In the genomic region with DNA sequence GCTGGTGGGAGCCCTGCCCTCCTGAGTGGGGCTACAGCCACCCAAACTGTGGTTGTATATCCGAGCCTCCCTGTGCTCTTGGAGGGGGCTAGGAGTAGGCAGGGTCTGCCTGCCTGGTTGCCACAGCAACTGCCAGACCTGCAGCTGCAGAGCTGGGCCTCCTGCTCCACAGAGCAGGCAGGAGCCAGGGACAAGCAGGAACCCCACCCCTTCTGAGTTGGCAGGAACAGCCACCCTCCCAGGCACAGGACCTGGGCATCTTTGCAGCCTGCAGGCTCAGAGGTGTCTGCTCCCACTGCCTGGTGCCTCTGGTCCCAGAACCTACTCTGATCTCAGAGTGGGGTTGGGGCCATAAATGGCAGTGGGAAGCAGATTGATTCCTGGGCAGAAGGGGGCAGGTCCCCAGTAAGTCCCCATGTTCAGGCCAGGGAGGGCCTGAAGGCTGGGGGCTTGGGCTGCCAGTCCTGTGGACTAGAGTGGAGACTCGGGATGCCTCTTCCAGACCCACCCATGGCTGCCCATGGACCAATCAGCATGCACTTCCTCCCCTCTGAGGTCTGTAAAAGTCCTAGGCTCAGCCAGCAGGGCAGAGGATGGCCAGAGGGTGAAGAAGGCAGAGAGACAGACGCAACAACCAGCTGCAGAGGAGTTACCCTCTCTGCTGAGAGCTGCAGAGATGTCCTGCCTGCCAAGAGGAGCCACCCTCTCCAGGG, we compare ENCODE assay signal across 35 cellular contexts. TPM values are rescaled to one million over a fixed set of nuclear protein-coding genes. Genes with fewer than 3 reads are reported as not detected.
"Had no signal": no experiment of that assay in that cellular context is flagged by ENCODE, and none has a peak within 500 bp of the region (broad histone marks: within the 10 kb centered on the region; RNA-seq: fewer than 3 reads in every experiment).

No MANE protein-coding gene starts in this region.

- H2AFZ ChIP-seq: parathyroid adenoma had no signal

- ATAC-seq: gastrocnemius medialis, left colon, SK-N-SH treated with all-trans-retinoic acid at 6 μM for 48 hours, T-helper 17 cell had no signal

- H3K36me3 ChIP-seq: esophagus squamous epithelium, gastrocnemius medialis, thoracic aorta, upper lobe of left lung, WERI-Rb-1 had no signal

- H3K9ac ChIP-seq: parathyroid adenoma had no signal

- H3K27ac ChIP-seq: epithelial cell of prostate, esophagus squamous epithelium, gastrocnemius medialis, parathyroid adenoma, psoas muscle, thoracic aorta, upper lobe of left lung, WERI-Rb-1 had no signal

- H3K4me1 Mint-ChIP-seq: activated CD4-positive, alpha-beta memory T cell treated with anti-CD3 and anti-CD28 coated beads, Interleukin-2, amount 10 ng/mL, durations not matched to agents 7 days and 5 days; central memory CD8-positive, alpha-beta T cell; T-helper 17 cell had no signal

- DNase-seq: activated CD4-positive, alpha-beta memory T cell treated with anti-CD3 and anti-CD28 coated beads, Interleukin-2, amount 10 ng/mL, durations not matched to agents 7 days and 5 days; activated CD4-positive, alpha-beta T cell treated with anti-CD3 and anti-CD28 coated beads, Interleukin-2, amount 10 ng/mL, durations not matched to agents 24 days and 14 days; activated CD4-positive, CD25-positive, alpha-beta regulatory T cell treated with anti-CD3 and anti-CD28 coated beads, Interleukin-2, amount 50 U/mL, for 72 hours; activated CD8-positive, alpha-beta memory T cell treated with anti-CD3 and anti-CD28 coated beads, Interleukin-2, amount 50 U/mL, for 48 hours; activated gamma-delta T cell treated with Interleukin-2 at 50 U/mL for 16 hours; activated naive CD4-positive, alpha-beta T cell treated with anti-CD3 and anti-CD28 coated beads, Interleukin-2, amount 50 U/mL, for 16 hours; activated T-cell treated with anti-CD3 and anti-CD28 coated beads, Interleukin-2, amount 50 U/mL, for 24 hours; effector CD4-positive, alpha-beta T cell; esophagus squamous epithelium; gastrocnemius medialis; hippocampal formation; left colon; nephron progenitor cell; nucleus accumbens; psoas muscle; stimulated activated CD4-positive, alpha-beta T cell treated with anti-CD3 and anti-CD28 coated beads, Interleukin-1b, Interleukin-23, amount 100 ng/mL, for 48 hours; stimulated activated naive CD4-positive, alpha-beta T cell treated with Interleukin-2 at 50 U/mL for 16 hours; T-helper 17 cell; T1000; WERI-Rb-1 had no signal

- H3K27me3 Mint-ChIP-seq: activated CD4-positive, alpha-beta memory T cell treated with anti-CD3 and anti-CD28 coated beads, Interleukin-2, amount 10 ng/mL, durations not matched to agents 7 days and 5 days; activated CD4-positive, alpha-beta T cell treated with anti-CD3 and anti-CD28 coated beads, Interleukin-2, amount 10 ng/mL, durations not matched to agents 24 days and 14 days; activated T-cell treated with anti-CD3 and anti-CD28 coated beads, Interleukin-2, amount 50 U/mL, for 24 hours had no signal

- H3K9me3 Mint-ChIP-seq: activated CD4-positive, alpha-beta memory T cell treated with anti-CD3 and anti-CD28 coated beads, Interleukin-2, amount 10 ng/mL, durations not matched to agents 7 days and 5 days; activated CD4-positive, alpha-beta T cell treated with anti-CD3 and anti-CD28 coated beads, Interleukin-2, amount 10 ng/mL, durations not matched to agents 24 days and 14 days; activated T-cell treated with anti-CD3 and anti-CD28 coated beads, Interleukin-2, amount 50 U/mL, for 24 hours; central memory CD8-positive, alpha-beta T cell; dendritic cell treated with granulocyte-macrophage colony-stimulating factor and Interleukin-4, amounts not matched to agents 40 ng/mL and 50 ng/mL, for 4 days; nephron progenitor cell had no signal

- H3K4me1 ChIP-seq: esophagus squamous epithelium, gastrocnemius medialis, parathyroid adenoma, psoas muscle, upper lobe of left lung had no signal

- FAIRE-seq: bronchial epithelial cell, endometrium, keratinocyte had no signal

- H3K79me2 ChIP-seq: parathyroid adenoma had no signal

- H3K9me3 ChIP-seq: esophagus squamous epithelium, gastrocnemius medialis, psoas muscle, thoracic aorta, upper lobe of left lung had no signal

- H3K27me3 ChIP-seq: esophagus squamous epithelium, gastrocnemius medialis, upper lobe of left lung had no signal

- H3K4me3 Mint-ChIP-seq: activated CD4-positive, alpha-beta memory T cell treated with anti-CD3 and anti-CD28 coated beads, Interleukin-2, amount 10 ng/mL, durations not matched to agents 7 days and 5 days; activated CD4-positive, alpha-beta T cell treated with anti-CD3 and anti-CD28 coated beads, Interleukin-2, amount 10 ng/mL, durations not matched to agents 24 days and 14 days; activated T-cell treated with anti-CD3 and anti-CD28 coated beads, Interleukin-2, amount 50 U/mL, for 24 hours; central memory CD8-positive, alpha-beta T cell; dendritic cell treated with granulocyte-macrophage colony-stimulating factor and Interleukin-4, amounts not matched to agents 40 ng/mL and 50 ng/mL, for 4 days; nephron progenitor cell; T-helper 17 cell had no signal

- H3K4me3 ChIP-seq: esophagus squamous epithelium, gastrocnemius medialis, lung, psoas muscle, smooth muscle cell, thoracic aorta, upper lobe of left lung had no signal

- H3K27ac Mint-ChIP-seq: activated CD4-positive, alpha-beta memory T cell treated with anti-CD3 and anti-CD28 coated beads, Interleukin-2, amount 10 ng/mL, durations not matched to agents 7 days and 5 days; activated CD4-positive, alpha-beta T cell treated with anti-CD3 and anti-CD28 coated beads, Interleukin-2, amount 10 ng/mL, durations not matched to agents 24 days and 14 days; activated T-cell treated with anti-CD3 and anti-CD28 coated beads, Interleukin-2, amount 50 U/mL, for 24 hours; dendritic cell treated with granulocyte-macrophage colony-stimulating factor and Interleukin-4, amounts not matched to agents 40 ng/mL and 50 ng/mL, for 4 days; nephron progenitor cell; T-helper 17 cell had no signal

- H3K4me2 ChIP-seq: smooth muscle cell had no signal

RNA-seq across cellular contexts. Expression of a gene that starts 10.3 kb away (rescaled TPM):
- total RNA-seq: activated CD4-positive, alpha-beta memory T cell treated with anti-CD3 and anti-CD28 coated beads, Interleukin-2, amount 10 ng/mL, durations not matched to agents 7 days and 5 days; activated CD4-positive, alpha-beta T cell treated with anti-CD3 and anti-CD28 coated beads, Interleukin-2, amount 10 ng/mL, durations not matched to agents 24 days and 14 days; bronchial epithelial cell; esophagus squamous epithelium; mononuclear cell; myocyte; psoas muscle; smooth muscle cell; T-helper 17 cell; thoracic aorta had no signal
- polyA plus RNA-seq: keratinocyte, smooth muscle cell had no signal

RNA-seq across cellular contexts. Expression of a gene that starts 31.4 kb away (rescaled TPM):
- total RNA-seq: activated CD4-positive, alpha-beta memory T cell treated with anti-CD3 and anti-CD28 coated beads, Interleukin-2, amount 10 ng/mL, durations not matched to agents 7 days and 5 days; activated CD4-positive, alpha-beta T cell treated with anti-CD3 and anti-CD28 coated beads, Interleukin-2, amount 10 ng/mL, durations not matched to agents 24 days and 14 days; bronchial epithelial cell; esophagus squamous epithelium; gastrocnemius medialis; left colon; lung; mononuclear cell; myocyte; psoas muscle; smooth muscle cell; subcutaneous adipose tissue; T-helper 17 cell; thoracic aorta; upper lobe of left lung had no signal
- polyA plus RNA-seq: keratinocyte, lung, psoas muscle, smooth muscle cell had no signal
